In genomic region chr10:70461397-70462348, GRCh38 we compare ENCODE assay signal across 8 cellular contexts. TPM values are rescaled to one million over a fixed set of nuclear protein-coding genes. Genes with fewer than 3 reads are reported as not detected.
DNase-seq lines count a peak whose midpoint lies in the region; ATAC-seq and TF ChIP-seq lines count a peak whose summit lies in the region.

No MANE protein-coding gene starts in this region.

- DNase-seq in NCI-H2227 (lab: John Stamatoyannopoulos, UW; ENCODE audit: unreplicated experiment), result peak; percentile 37
- no peak for DNase-seq in NCI-H2227 treated with DMSO at 0.1 percent for 48 hours (lab: John Stamatoyannopoulos, UW)
- peak; percentile 44 for DNase-seq in activated B cell treated with CpG ODN at 0.5 μM for 24 hours
- peak in 7 of 10 donors; percentile 48 to 69 (median 60) for DNase-seq in dorsolateral prefrontal cortex
- DNase-seq in memory B cell (ENCODE audit: low spot score in 2 of 2), result peak; percentile 33 to 52
- no peak for DNase-seq in thoracic aorta (ENCODE audit: low spot score)

- H3K27ac Mint-ChIP-seq in activated B cell treated with CpG ODN at 0.5 μM for 24 hours (no peak overlapping the region), memory B cell (no peak overlapping the region)

- no peaks in the 10 kb centered on the region for H3K9me3 Mint-ChIP-seq in activated B cell treated with CpG ODN at 0.5 μM for 24 hours
- no peaks in the 10 kb centered on the region for H3K9me3 Mint-ChIP-seq in memory B cell

- H3K27me3 Mint-ChIP-seq in activated B cell treated with CpG ODN at 0.5 μM for 24 hours, result peaks cover 27% of the 10 kb centered on the region
- peaks cover 19% of the 10 kb centered on the region for H3K27me3 Mint-ChIP-seq in memory B cell

- H3K4me3 ChIP-seq in dorsolateral prefrontal cortex (no peak overlapping the region), thoracic aorta (no peak overlapping the region)

- H3K27ac ChIP-seq in dorsolateral prefrontal cortex, result peak overlapping the region in 30 of 59 donors; percentile 2 to 75 (median 44)
- peak overlapping the region in 1 of 2 donors; percentile 31 for H3K27ac ChIP-seq in thoracic aorta

- TF ChIP-seq CTCF in activated B cell treated with CpG ODN at 0.5 μM for 24 hours (IDR thresholded peaks at IDR 0.05) (peak; percentile 70), dorsolateral prefrontal cortex (IDR thresholded peaks at IDR 0.05 in 54 of 56, conservative IDR thresholded peaks at IDR 0.05 in 2 of 56; ENCODE audit: low read depth in 1 of 56, partially characterized antibody in 56 of 56) (peak; percentile 52 to 89 (median 80)), thoracic aorta (IDR thresholded peaks at IDR 0.05) (peak; percentile 81)

- POLR2A ChIA-PET in activated B cell treated with CpG ODN at 0.5 μM for 24 hours (lab: Charles Lee), result interaction anchor here (0.6 to 0.9 kb wide), 2 partner anchors 115 to 1954 kb away, joined by 3 read pairs; no protein-coding TSS in a partner anchor

- ATAC-seq in activated B cell treated with CpG ODN at 0.5 μM for 24 hours (ENCODE audit: low read depth) (peak; percentile 75), memory B cell (ENCODE audit: low read depth) (peak; percentile 76), thoracic aorta (ENCODE audit: insufficient number of reproducible peaks, low FRiP score, low read depth) (no peak), HG03045 (IDR thresholded peaks at IDR 0.05; ENCODE audit: unreplicated experiment) (no peak)

- no peaks in the 10 kb centered on the region for H3K27me3 ChIP-seq in dorsolateral prefrontal cortex
- H3K27me3 ChIP-seq in thoracic aorta (replicated peaks; ENCODE audit: insufficient read depth), result no peaks in the 10 kb centered on the region

- H3K36me3 Mint-ChIP-seq in activated B cell treated with CpG ODN at 0.5 μM for 24 hours (ENCODE audit: low read depth) (no peaks in the 10 kb centered on the region), memory B cell (no peaks in the 10 kb centered on the region)

- H3K36me3 ChIP-seq in thoracic aorta, result no peaks in the 10 kb centered on the region

- H3K4me3 Mint-ChIP-seq in activated B cell treated with CpG ODN at 0.5 μM for 24 hours, result no peak overlapping the region
- no peak overlapping the region for H3K4me3 Mint-ChIP-seq in memory B cell

- peaks cover 16 to 35% of the 10 kb centered on the region in 2 donors for H3K4me1 ChIP-seq in thoracic aorta (ENCODE audit: control insufficient read depth in 1 of 2, low read depth in 2 of 2)

- H3K4me1 Mint-ChIP-seq in activated B cell treated with CpG ODN at 0.5 μM for 24 hours, result peaks cover 18% of the 10 kb centered on the region
- H3K4me1 Mint-ChIP-seq in memory B cell, result peaks cover 5% of the 10 kb centered on the region

- TF ChIP-seq EP300 in Ishikawa (IDR thresholded peaks at IDR 0.05; ENCODE audit: borderline replicate concordance), result no peak

- CTCF ChIA-PET in activated B cell treated with CpG ODN at 0.5 μM for 24 hours (lab: Charles Lee), result interaction anchor here (0.7 to 3.3 kb wide), 22 partner anchors 11 to 418 kb away, joined by 3 to 87 read pairs (median 5); no protein-coding TSS in a partner anchor

- intact Hi-C loops in activated B cell treated with CpG ODN at 0.5 μM for 24 hours (cut with micrococcal nuclease), result loop anchor here (1.0 to 2.0 kb wide), 6 partner anchors 33 to 419 kb away; no protein-coding TSS in a partner anchor
- intact Hi-C loops in dorsolateral prefrontal cortex (cut with DNase I), result loop anchor here (2.0 to 10.0 kb wide), 6 partner anchors 75 to 423 kb away; partner anchors contain the start of gene PCBD1 (in 1 of the 2)

- peak; percentile 96 for TF ChIP-seq RAD21 in Ishikawa (IDR thresholded peaks at IDR 0.05; ENCODE audit: low read depth)

- no peaks in the 10 kb centered on the region for H3K9me3 ChIP-seq in thoracic aorta

TF ChIP-seq in Ishikawa, 13 proteins besides CTCF, POLR2A, EP300 and RAD21:
- TF ChIP-seq ZBTB7A (IDR thresholded peaks at IDR 0.05; ENCODE audit: low read depth), result no peak
- no peak for TF ChIP-seq TAF1 (IDR thresholded peaks at IDR 0.05; ENCODE audit: low read depth)
- peak; percentile 57 for TF ChIP-seq MAX (IDR thresholded peaks at IDR 0.05)
- no peak for TF ChIP-seq CEBPB (IDR thresholded peaks at IDR 0.05)

RNA-seq across cellular contexts. Expression of gene PALD1, which starts 16.9 kb away (rescaled TPM):
- total RNA-seq in activated B cell treated with CpG ODN at 0.5 μM for 24 hours (2.4 and 3.3 TPM in 2 replicates), dorsolateral prefrontal cortex (10 to 100 TPM in 105 of 120 experiments, 1 to 10 TPM in 15; 7.2 to 25.7 (median 13.2) TPM), thoracic aorta (10 to 100 TPM; 19.5 to 19.7 TPM)

RNA-seq across cellular contexts. Expression of gene NODAL, which starts 20.2 kb away (rescaled TPM):
- total RNA-seq in activated B cell treated with CpG ODN at 0.5 μM for 24 hours, result not detected in 2 replicates
- total RNA-seq in dorsolateral prefrontal cortex, result 1 to 10 TPM in 2 of 120 experiments, under 1 TPM in 19, not detected in 99; 0.23 to 1.2 (median 0.43) TPM
- under 1 TPM in 1 of 2 donors, not detected in 1; 0.27 TPM for total RNA-seq in thoracic aorta

RNA-seq across cellular contexts. Expression of gene EIF4EBP2, which starts 57.7 kb away (rescaled TPM):
- total RNA-seq in activated B cell treated with CpG ODN at 0.5 μM for 24 hours, result 38.7 and 40.6 TPM in 2 replicates
- total RNA-seq in dorsolateral prefrontal cortex, result 10 to 100 TPM; 28.6 to 91.0 (median 50.9) TPM
- 10 to 100 TPM; 52.8 to 60.0 TPM for total RNA-seq in thoracic aorta

Comparison
In these comparisons a context has a peak if more than half of its experiments do, and no peak if none do; other contexts are left out.
1. DNase-seq: peak in NCI-H2227 (single experiment), activated B cell treated with CpG ODN at 0.5 μM for 24 hours (single experiment), dorsolateral prefrontal cortex (7 of 10) and memory B cell (2 of 2); none in NCI-H2227 treated with DMSO at 0.1 percent for 48 hours (single experiment) and thoracic aorta (single experiment).
2. ATAC-seq: peak in activated B cell treated with CpG ODN at 0.5 μM for 24 hours (single experiment) and memory B cell (single experiment); none in thoracic aorta (single experiment) and HG03045 (single experiment).
3. Peak in every context shown above with its lines, with median percentiles within 50 percentile points of each other: CTCF ChIP-seq.